1 cellular context compared by ENCODE assay signal in genomic region chr19:35144600-35145436, GRCh38.
A peak's percentile ranks its signal among the peaks of the same experiment; 100 is the strongest.
TF ChIP-seq lines count a peak whose summit lies in the region.

No MANE protein-coding gene starts in this region.

TF ChIP-seq in H1, 55 proteins besides CTCF, POLR2A, EP300 and RAD21:
- no peak for TF ChIP-seq NANOG (IDR thresholded peaks at IDR 0.05; ENCODE audit: insufficient read depth, low read depth, low read length, poor library complexity, severe bottlenecking)
- no peak for TF ChIP-seq RNF2 (IDR thresholded peaks at IDR 0.05; ENCODE audit: borderline replicate concordance, low read depth, low read length, missing control alignments, poor library complexity, severe bottlenecking)
- no peak for TF ChIP-seq GABPA (IDR thresholded peaks at IDR 0.05; ENCODE audit: borderline replicate concordance, insufficient read depth, low read length)
- TF ChIP-seq SAP30 (IDR thresholded peaks at IDR 0.05; ENCODE audit: insufficient read depth, insufficient replicate concordance, low read length) = no peak
- TF ChIP-seq SRF (IDR thresholded peaks at IDR 0.05; ENCODE audit: low read depth, low read length) = no peak
- TF ChIP-seq CTBP2 (IDR thresholded peaks at IDR 0.05; ENCODE audit: borderline replicate concordance, insufficient read depth, insufficient read length, low read length) = peak; percentile 49
- TF ChIP-seq CREB1 (IDR thresholded peaks at IDR 0.05) = no peak
- no peak; the same call in 1 of the 2 replicates for TF ChIP-seq TEAD4 (IDR thresholded peaks at IDR 0.05; ENCODE audit: low read depth, low read length)
- no peak for TF ChIP-seq E2F6 (IDR thresholded peaks at IDR 0.05)
- no peak; the same call in 1 of the 2 replicates for TF ChIP-seq SP1 (IDR thresholded peaks at IDR 0.05; ENCODE audit: low read depth, low read length)
- TF ChIP-seq BRCA1 (IDR thresholded peaks at IDR 0.05; ENCODE audit: low read depth, low read length) = no peak
- TF ChIP-seq, protein P1, sequence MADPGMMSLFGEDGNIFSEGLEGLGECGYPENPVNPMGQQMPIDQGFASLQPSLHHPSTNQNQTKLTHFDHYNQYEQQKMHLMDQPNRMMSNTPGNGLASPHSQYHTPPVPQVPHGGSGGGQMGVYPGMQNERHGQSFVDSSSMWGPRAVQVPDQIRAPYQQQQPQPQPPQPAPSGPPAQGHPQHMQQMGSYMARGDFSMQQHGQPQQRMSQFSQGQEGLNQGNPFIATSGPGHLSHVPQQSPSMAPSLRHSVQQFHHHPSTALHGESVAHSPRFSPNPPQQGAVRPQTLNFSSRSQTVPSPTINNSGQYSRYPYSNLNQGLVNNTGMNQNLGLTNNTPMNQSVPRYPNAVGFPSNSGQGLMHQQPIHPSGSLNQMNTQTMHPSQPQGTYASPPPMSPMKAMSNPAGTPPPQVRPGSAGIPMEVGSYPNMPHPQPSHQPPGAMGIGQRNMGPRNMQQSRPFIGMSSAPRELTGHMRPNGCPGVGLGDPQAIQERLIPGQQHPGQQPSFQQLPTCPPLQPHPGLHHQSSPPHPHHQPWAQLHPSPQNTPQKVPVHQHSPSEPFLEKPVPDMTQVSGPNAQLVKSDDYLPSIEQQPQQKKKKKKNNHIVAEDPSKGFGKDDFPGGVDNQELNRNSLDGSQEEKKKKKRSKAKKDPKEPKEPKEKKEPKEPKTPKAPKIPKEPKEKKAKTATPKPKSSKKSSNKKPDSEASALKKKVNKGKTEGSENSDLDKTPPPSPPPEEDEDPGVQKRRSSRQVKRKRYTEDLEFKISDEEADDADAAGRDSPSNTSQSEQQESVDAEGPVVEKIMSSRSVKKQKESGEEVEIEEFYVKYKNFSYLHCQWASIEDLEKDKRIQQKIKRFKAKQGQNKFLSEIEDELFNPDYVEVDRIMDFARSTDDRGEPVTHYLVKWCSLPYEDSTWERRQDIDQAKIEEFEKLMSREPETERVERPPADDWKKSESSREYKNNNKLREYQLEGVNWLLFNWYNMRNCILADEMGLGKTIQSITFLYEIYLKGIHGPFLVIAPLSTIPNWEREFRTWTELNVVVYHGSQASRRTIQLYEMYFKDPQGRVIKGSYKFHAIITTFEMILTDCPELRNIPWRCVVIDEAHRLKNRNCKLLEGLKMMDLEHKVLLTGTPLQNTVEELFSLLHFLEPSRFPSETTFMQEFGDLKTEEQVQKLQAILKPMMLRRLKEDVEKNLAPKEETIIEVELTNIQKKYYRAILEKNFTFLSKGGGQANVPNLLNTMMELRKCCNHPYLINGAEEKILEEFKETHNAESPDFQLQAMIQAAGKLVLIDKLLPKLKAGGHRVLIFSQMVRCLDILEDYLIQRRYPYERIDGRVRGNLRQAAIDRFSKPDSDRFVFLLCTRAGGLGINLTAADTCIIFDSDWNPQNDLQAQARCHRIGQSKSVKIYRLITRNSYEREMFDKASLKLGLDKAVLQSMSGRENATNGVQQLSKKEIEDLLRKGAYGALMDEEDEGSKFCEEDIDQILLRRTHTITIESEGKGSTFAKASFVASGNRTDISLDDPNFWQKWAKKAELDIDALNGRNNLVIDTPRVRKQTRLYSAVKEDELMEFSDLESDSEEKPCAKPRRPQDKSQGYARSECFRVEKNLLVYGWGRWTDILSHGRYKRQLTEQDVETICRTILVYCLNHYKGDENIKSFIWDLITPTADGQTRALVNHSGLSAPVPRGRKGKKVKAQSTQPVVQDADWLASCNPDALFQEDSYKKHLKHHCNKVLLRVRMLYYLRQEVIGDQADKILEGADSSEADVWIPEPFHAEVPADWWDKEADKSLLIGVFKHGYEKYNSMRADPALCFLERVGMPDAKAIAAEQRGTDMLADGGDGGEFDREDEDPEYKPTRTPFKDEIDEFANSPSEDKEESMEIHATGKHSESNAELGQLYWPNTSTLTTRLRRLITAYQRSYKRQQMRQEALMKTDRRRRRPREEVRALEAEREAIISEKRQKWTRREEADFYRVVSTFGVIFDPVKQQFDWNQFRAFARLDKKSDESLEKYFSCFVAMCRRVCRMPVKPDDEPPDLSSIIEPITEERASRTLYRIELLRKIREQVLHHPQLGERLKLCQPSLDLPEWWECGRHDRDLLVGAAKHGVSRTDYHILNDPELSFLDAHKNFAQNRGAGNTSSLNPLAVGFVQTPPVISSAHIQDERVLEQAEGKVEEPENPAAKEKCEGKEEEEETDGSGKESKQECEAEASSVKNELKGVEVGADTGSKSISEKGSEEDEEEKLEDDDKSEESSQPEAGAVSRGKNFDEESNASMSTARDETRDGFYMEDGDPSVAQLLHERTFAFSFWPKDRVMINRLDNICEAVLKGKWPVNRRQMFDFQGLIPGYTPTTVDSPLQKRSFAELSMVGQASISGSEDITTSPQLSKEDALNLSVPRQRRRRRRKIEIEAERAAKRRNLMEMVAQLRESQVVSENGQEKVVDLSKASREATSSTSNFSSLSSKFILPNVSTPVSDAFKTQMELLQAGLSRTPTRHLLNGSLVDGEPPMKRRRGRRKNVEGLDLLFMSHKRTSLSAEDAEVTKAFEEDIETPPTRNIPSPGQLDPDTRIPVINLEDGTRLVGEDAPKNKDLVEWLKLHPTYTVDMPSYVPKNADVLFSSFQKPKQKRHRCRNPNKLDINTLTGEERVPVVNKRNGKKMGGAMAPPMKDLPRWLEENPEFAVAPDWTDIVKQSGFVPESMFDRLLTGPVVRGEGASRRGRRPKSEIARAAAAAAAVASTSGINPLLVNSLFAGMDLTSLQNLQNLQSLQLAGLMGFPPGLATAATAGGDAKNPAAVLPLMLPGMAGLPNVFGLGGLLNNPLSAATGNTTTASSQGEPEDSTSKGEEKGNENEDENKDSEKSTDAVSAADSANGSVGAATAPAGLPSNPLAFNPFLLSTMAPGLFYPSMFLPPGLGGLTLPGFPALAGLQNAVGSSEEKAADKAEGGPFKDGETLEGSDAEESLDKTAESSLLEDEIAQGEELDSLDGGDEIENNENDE (IDR thresholded peaks at IDR 0.05; ENCODE audit: insufficient replicate concordance, low read length) = no peak
- no peak for TF ChIP-seq MAX (IDR thresholded peaks at IDR 0.05)
- peak; percentile 34; the same call in 1 of the 2 replicates for TF ChIP-seq KDM1A (IDR thresholded peaks at IDR 0.05; ENCODE audit: borderline replicate concordance, low read length)
- peak; percentile 85 for TF ChIP-seq RFX5 (IDR thresholded peaks at IDR 0.05; ENCODE audit: borderline replicate concordance, low read depth, low read length)
- no peak for TF ChIP-seq PHF8 (conservative IDR thresholded peaks at IDR 0.05; ENCODE audit: low read depth, low read length)
- TF ChIP-seq MAFK (IDR thresholded peaks at IDR 0.05; ENCODE audit: low read depth, low read length) = no peak
- no peak for TF ChIP-seq JUN (IDR thresholded peaks at IDR 0.05; ENCODE audit: low read depth, low read length)
- no peak for TF ChIP-seq BCL11A (IDR thresholded peaks at IDR 0.05; ENCODE audit: low read depth in 2 of 2, low read length in 2 of 2)
- TF ChIP-seq SIRT6 (IDR thresholded peaks at IDR 0.05; ENCODE audit: low read length) = no peak
- TF ChIP-seq EZH2 (IDR thresholded peaks at IDR 0.05; ENCODE audit: low read depth, low read length, severe bottlenecking) = no peak
- TF ChIP-seq POLR2AphosphoS5 (IDR thresholded peaks at IDR 0.05; ENCODE audit: low read depth, low read length) = no peak
- peak; percentile 28 to 43; a peak in 1 of 4 replicates for TF ChIP-seq SIN3A (conservative IDR thresholded peaks at IDR 0.05 in 1 of 2, IDR thresholded peaks at IDR 0.05 in 1 of 2; ENCODE audit: low read depth in 1 of 2, low read length in 2 of 2)
- TF ChIP-seq SP2 (IDR thresholded peaks at IDR 0.05; ENCODE audit: low read length) = no peak
- no peak for TF ChIP-seq BACH1 (IDR thresholded peaks at IDR 0.05; ENCODE audit: low read length)
